In genomic region chr7:19194417-19194816, GRCh38 we compare ENCODE assay signal across 12 cellular contexts. TPM values are rescaled to one million over a fixed set of nuclear protein-coding genes. Genes with fewer than 3 reads are reported as not detected.
A peak's percentile ranks its signal among the peaks of the same experiment; 100 is the strongest.
DNase-seq lines count a peak whose midpoint lies in the region; FAIRE-seq and TF ChIP-seq lines count a peak whose summit lies in the region.
"Not testable (repeated sequence)": the region's sequence is repeated elsewhere in the genome, so short reads cannot be mapped to it uniquely, and the experiment has no call there.
"Had no signal": no experiment of that assay in that cellular context is flagged by ENCODE, and none has a peak within 500 bp of the region (broad histone marks: within the 10 kb centered on the region; RNA-seq: fewer than 3 reads in every experiment).

No MANE protein-coding gene starts in this region.

- not testable (repeated sequence) for H2BK5ac ChIP-seq in H9 (ENCODE audit: insufficient read length, low read length)

- H3K23ac ChIP-seq in H9 (ENCODE audit: insufficient read length, low read depth, low read length) = not testable (repeated sequence)

- not testable (repeated sequence) for H3K9me3 ChIP-seq in H9 (ENCODE audit: control insufficient read depth, low read depth, low read length); astrocyte (ENCODE audit: insufficient read depth, low read depth, low read length); ectodermal cell (ENCODE audit: control insufficient read depth, low read length); cardiac muscle cell (ENCODE audit: low read depth); iPS-20b (ENCODE audit: insufficient read depth, low read depth, low read length); smooth muscle cell (replicated peaks; ENCODE audit: low read depth)

- H3K18ac ChIP-seq in H9 (ENCODE audit: insufficient read length, low read depth, low read length) = not testable (repeated sequence)

- H2AFZ ChIP-seq in H9 (ENCODE audit: low read length); astrocyte (ENCODE audit: low read depth, low read length): not testable (repeated sequence)
- peak overlapping the region; percentile 73 for H2AFZ ChIP-seq in smooth muscle cell (ENCODE audit: low read depth)

- not testable (repeated sequence) for H4K5ac ChIP-seq in H9 (ENCODE audit: insufficient read length, low read depth, low read length)

- H3K9ac ChIP-seq in H9 (ENCODE audit: extremely low read depth, insufficient read length, low read length); astrocyte (ENCODE audit: low read length); iPS-20b (ENCODE audit: low read depth, low read length): not testable (repeated sequence)
- peak overlapping the region; percentile 34 for H3K9ac ChIP-seq in smooth muscle cell (ENCODE audit: low read depth)

- not testable (repeated sequence) for H3K9me3 Mint-ChIP-seq in H9; astrocyte (ENCODE audit: unreplicated experiment); neural crest cell

- not testable (repeated sequence) for H3K4me1 ChIP-seq in H9 (ENCODE audit: insufficient read depth, low read length); astrocyte (ENCODE audit: insufficient read depth, low read length); ectodermal cell (ENCODE audit: control insufficient read depth, insufficient read depth, low read length); cardiac muscle cell (ENCODE audit: low read depth); iPS-20b (ENCODE audit: insufficient read depth, low read length); smooth muscle cell (ENCODE audit: low read depth)

- TF ChIP-seq CTCF in H9 (conservative IDR thresholded peaks at IDR 0.05); astrocyte (IDR thresholded peaks at IDR 0.05; ENCODE audit: insufficient read depth, low read depth, low read length); cardiac muscle cell (IDR thresholded peaks at IDR 0.05; ENCODE audit: low read depth, low read length); neural crest cell (conservative IDR thresholded peaks at IDR 0.05); smooth muscle cell (IDR thresholded peaks at IDR 0.05; ENCODE audit: borderline replicate concordance, insufficient read depth, poor library complexity, severe bottlenecking): not testable (repeated sequence)

- not testable (repeated sequence) for H3K36me3 Mint-ChIP-seq in H9 (ENCODE audit: insufficient read depth in 1 of 3, low read depth in 3 of 3); astrocyte (ENCODE audit: low read depth, unreplicated experiment)
- peaks cover 10% of the 10 kb centered on the region for H3K36me3 Mint-ChIP-seq in neural crest cell (ENCODE audit: low read depth)

- not testable (repeated sequence) for FAIRE-seq in astrocyte (lab: Jason Lieb, UNC)

- peaks cover 35% of the 10 kb centered on the region for H3K27me3 Mint-ChIP-seq in H9 (ENCODE audit: low read depth)
- H3K27me3 Mint-ChIP-seq in astrocyte (ENCODE audit: low read depth, unreplicated experiment); neural crest cell (ENCODE audit: low read depth): not testable (repeated sequence)

- not testable (repeated sequence) for H3K14ac ChIP-seq in H9 (ENCODE audit: insufficient read depth, low read length)

- H3K4me1 Mint-ChIP-seq in H9; astrocyte (ENCODE audit: low read depth, unreplicated experiment); neural crest cell: not testable (repeated sequence)

- not testable (repeated sequence) for H3K79me2 ChIP-seq in H9 (ENCODE audit: insufficient read depth, low read length); astrocyte (ENCODE audit: insufficient read depth, low read length); smooth muscle cell (ENCODE audit: low read depth)

- not testable (repeated sequence) for H3K27ac ChIP-seq in H9 (ENCODE audit: insufficient read length, low read depth, low read length); astrocyte (ENCODE audit: low read depth, low read length); ectodermal cell (ENCODE audit: insufficient read depth, low read depth, low read length, poor library complexity, severe bottlenecking); cardiac muscle cell; iPS-20b (ENCODE audit: low read length); smooth muscle cell (ENCODE audit: low read depth)

- H3K27me3 ChIP-seq in H9 (ENCODE audit: insufficient read depth, low read length); astrocyte (ENCODE audit: insufficient read depth, low read length); ectodermal cell (ENCODE audit: control insufficient read depth, insufficient read depth, low read length, poor library complexity, severe bottlenecking); cardiac muscle cell; iPS-20b (ENCODE audit: insufficient read depth, low read length); smooth muscle cell (ENCODE audit: low read depth): not testable (repeated sequence)

- not testable (repeated sequence) for H2BK12ac ChIP-seq in H9 (ENCODE audit: insufficient read length, low read depth, low read length)

- H2AK5ac ChIP-seq in H9 (ENCODE audit: insufficient read length, low read length) = not testable (repeated sequence)

- H4K8ac ChIP-seq in H9 (replicated peaks; ENCODE audit: insufficient read length, low read depth, low read length) = not testable (repeated sequence)

- not testable (repeated sequence) for H3K23me2 ChIP-seq in H9 (ENCODE audit: insufficient read length, low read depth, low read length, poor library complexity, severe bottlenecking)

- H3K79me1 ChIP-seq in H9 (ENCODE audit: insufficient read depth, low read depth, low read length, poor library complexity, severe bottlenecking) = not testable (repeated sequence)

- not testable (repeated sequence) for H2BK120ac ChIP-seq in H9 (ENCODE audit: low read depth, low read length, poor library complexity, severe bottlenecking)

- not testable (repeated sequence) for H3K56ac ChIP-seq in H9 (ENCODE audit: insufficient read length, low read depth, low read length)

- H3K4me3 Mint-ChIP-seq in H9 (peak overlapping the region; percentile 83 to 88), astrocyte (ENCODE audit: unreplicated experiment) (peak overlapping the region; percentile 83), neural crest cell (peak overlapping the region; percentile 83)

- H3T11ph ChIP-seq in H9 (ENCODE audit: low read length) = not testable (repeated sequence)

- H3K4ac ChIP-seq in H9 (ENCODE audit: low read depth, low read length) = not testable (repeated sequence)

- H3K27ac Mint-ChIP-seq in H9 = 0 out of 7 replicates have a peak overlapping the region, but pooled peaks of 1 of the 3 experiments have one; percentile 49
- not testable (repeated sequence) for H3K27ac Mint-ChIP-seq in astrocyte (ENCODE audit: unreplicated experiment); neural crest cell (ENCODE audit: unreplicated experiment)

- not testable (repeated sequence) for H3K36me3 ChIP-seq in astrocyte (ENCODE audit: insufficient read depth, low read length); ectodermal cell (ENCODE audit: control insufficient read depth, insufficient read depth, low read length); cardiac muscle cell; iPS-20b (ENCODE audit: insufficient read depth, low read depth, low read length); smooth muscle cell (ENCODE audit: low read depth)

- H2BK15ac ChIP-seq in H9 (ENCODE audit: low read depth, low read length) = not testable (repeated sequence)

- not testable (repeated sequence) for H3F3A ChIP-seq in smooth muscle cell (ENCODE audit: low read depth)

- no CpG with 5 or more reads among the region's 14 CpGs for WGBS in H9 (ENCODE audit: extremely low coverage, insufficient read length, low lambda C conversion rate)
- WGBS in ectodermal cell, 2 experiments = 28 to 32% methylated on average over 14 of the region's 14 CpGs
- 31% methylated on average over 14 of the region's 14 CpGs for WGBS in smooth muscle cell (ENCODE audit: low lambda C conversion rate)

- H3K4me3 ChIP-seq in astrocyte (ENCODE audit: insufficient read depth, low read depth, low read length) = not testable (repeated sequence)
- H3K4me3 ChIP-seq in ectodermal cell (ENCODE audit: insufficient read depth, low read depth, low read length) = peak overlapping the region; percentile 11
- H3K4me3 ChIP-seq in cardiac muscle cell = peak overlapping the region; percentile 16
- H3K4me3 ChIP-seq in iPS-20b (ENCODE audit: low read length) = peak overlapping the region; percentile 66; the same call in 1 of the 2 replicates
- H3K4me3 ChIP-seq in smooth muscle cell = peak overlapping the region; percentile 50

- not testable (repeated sequence) for H4K91ac ChIP-seq in H9 (ENCODE audit: insufficient read length, low read depth, low read length)

- H4K20me1 ChIP-seq in H9 (ENCODE audit: control insufficient read depth, insufficient read depth, insufficient read length); astrocyte (ENCODE audit: insufficient read depth, low read length); smooth muscle cell (ENCODE audit: low read depth): not testable (repeated sequence)

- not testable (repeated sequence) for H2BK20ac ChIP-seq in H9 (ENCODE audit: low read depth, low read length, poor library complexity, severe bottlenecking)

- H3K4me2 ChIP-seq in H9 (ENCODE audit: insufficient read depth, insufficient read length, low read length) = peak overlapping the region; percentile 11
- H3K4me2 ChIP-seq in astrocyte (ENCODE audit: low read length) = not testable (repeated sequence)
- H3K4me2 ChIP-seq in smooth muscle cell = peak overlapping the region; percentile 73

- not testable (repeated sequence) for DNase-seq in H9; astrocyte (ENCODE audit: low read depth); cardiac muscle cell (ENCODE audit: low read depth in 1 of 2, low spot score in 1 of 2); neural crest cell (ENCODE audit: low read depth, low spot score); smooth muscle cell (lab: John Stamatoyannopoulos, UW; ENCODE audit: unreplicated experiment)

RNA-seq across cellular contexts. Expression of gene FERD3L, which starts 49.2 kb away (rescaled TPM):
- total RNA-seq in H9 (2021) (not detected in 2 replicates), astrocyte (not detected in 2 replicates), cardiac muscle cell (not detected in 2 replicates), neural crest cell (not detected in 2 replicates), smooth muscle cell (not detected in 2 replicates)
- not detected for polyA plus RNA-seq in ectodermal cell (2013, experiment 1 of 4)
- not detected for polyA plus RNA-seq in ectodermal cell (2013, experiment 2 of 4)
- not detected for polyA plus RNA-seq in ectodermal cell (2013, experiment 3 of 4)
- polyA plus RNA-seq in ectodermal cell (2013, experiment 4 of 4) = not detected
- polyA plus RNA-seq in cardiac muscle cell (not detected in 2 replicates), smooth muscle cell (not detected in 2 replicates)
- total RNA-seq: Calu3; CD8-positive, alpha-beta memory T cell; HT1080; PC-9 had no signal
- polyA plus RNA-seq: CD8-positive, alpha-beta memory T cell; IgD-negative memory B cell had no signal
